In genomic region chrX:10243056-10243455, GRCh38 we compare ENCODE assay signal across 13 cellular contexts.
"Had no signal": no experiment of that assay in that cellular context is flagged by ENCODE, and none has a peak within 500 bp of the region (broad histone marks: within the 10 kb centered on the region; RNA-seq: fewer than 3 reads in every experiment).

No MANE protein-coding gene starts in this region.

- DNase-seq: activated CD4-positive, alpha-beta T cell treated with anti-CD3 and anti-CD28 coated beads, Interleukin-2, amount 50 U/mL, for 4 hours; activated CD4-positive, CD25-positive, alpha-beta regulatory T cell treated with anti-CD3 and anti-CD28 coated beads, Interleukin-2, amount 50 U/mL, for 72 hours; activated naive CD4-positive, alpha-beta T cell treated with anti-CD3 and anti-CD28 coated beads, Interleukin-2, amount 10 ng/mL, durations not matched to agents 7 days and 5 days; colonic mucosa; effector CD4-positive, alpha-beta T cell; esophagus squamous epithelium; foreskin fibroblast; hippocampal formation; left ventricle myocardium inferior; naive thymus-derived CD4-positive, alpha-beta T cell; pancreas; stimulated activated CD4-positive, alpha-beta T cell treated with anti-CD3 and anti-CD28 coated beads, Interleukin-2, amount 100 ng/mL, for 48 hours; T1000 had no signal
